10 cellular contexts compared by ENCODE assay signal in the genomic region with DNA sequence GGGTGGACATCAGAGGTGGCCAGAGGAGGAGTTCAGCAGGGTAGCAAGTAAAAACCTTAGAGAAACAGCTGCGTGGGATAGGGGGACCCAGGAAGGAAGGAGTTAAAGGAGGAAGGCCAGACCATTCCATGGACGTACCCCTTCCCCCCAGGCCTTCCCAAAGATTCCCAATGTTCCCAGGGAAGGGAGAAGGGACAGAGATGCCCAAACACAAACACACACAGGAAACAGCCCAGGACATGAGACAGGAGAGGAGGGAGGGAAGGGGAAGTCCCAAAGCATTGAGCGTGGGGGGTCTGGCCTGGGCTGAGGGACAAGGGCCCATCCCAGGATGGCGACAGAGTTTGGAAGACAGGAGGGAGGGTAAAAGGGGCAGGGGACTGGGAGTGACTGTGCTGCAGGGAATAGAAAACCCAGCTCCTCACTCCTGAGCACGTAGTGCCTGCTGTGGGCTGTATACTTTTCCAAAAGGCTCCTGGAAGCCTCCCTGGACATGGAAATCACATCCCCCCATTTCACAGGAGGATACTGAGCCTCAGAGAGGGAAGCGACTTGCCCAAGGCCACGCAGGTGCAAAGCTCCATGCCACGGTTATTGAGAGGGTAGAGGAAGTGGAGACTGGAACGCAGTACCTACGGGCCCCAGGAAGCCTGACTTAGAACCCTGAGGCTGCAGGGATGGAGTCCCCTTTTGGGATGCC. TPM values are rescaled to one million over a fixed set of nuclear protein-coding genes. Genes with fewer than 3 reads are reported as not detected.
DNase-seq lines count a peak whose midpoint lies in the region; ATAC-seq and TF ChIP-seq lines count a peak whose summit lies in the region.
"Had no signal": no experiment of that assay in that cellular context is flagged by ENCODE, and none has a peak within 500 bp of the region (broad histone marks: within the 10 kb centered on the region; RNA-seq: fewer than 3 reads in every experiment).

No MANE protein-coding gene starts in this region.

- ATAC-seq in HG03025 (IDR thresholded peaks at IDR 0.05; ENCODE audit: low FRiP score, unreplicated experiment) = no peak
- ATAC-seq in HG02884 (IDR thresholded peaks at IDR 0.05; ENCODE audit: unreplicated experiment) = no peak
- ATAC-seq in GM21360 (IDR thresholded peaks at IDR 0.05; ENCODE audit: unreplicated experiment) = no peak

- H3K4me1 Mint-ChIP-seq in nephron = peaks cover 10% of the 10 kb centered on the region

- peaks cover 19% of the 10 kb centered on the region for H3K4me1 ChIP-seq in SJSA1 (replicated peaks)

- DNase-seq in AG09309 (ENCODE audit: low read depth) (no peak), SJSA1 (ENCODE audit: low read depth in 1 of 2, low spot score in 2 of 2) (peak; percentile 72 to 80), fibroblast of gingiva (ENCODE audit: low read depth) (peak; percentile 28), globus pallidus (ENCODE audit: low spot score) (no peak)
- DNase-seq: DMS153, NCI-H1694 treated with DMSO at 0.1 percent for 48 hours had no signal

- H3K36me3 ChIP-seq in SJSA1 = peaks cover 59% of the 10 kb centered on the region

- peaks cover 18% of the 10 kb centered on the region for H3K9me3 Mint-ChIP-seq in nephron

- peaks cover 6% of the 10 kb centered on the region for H3K9me3 ChIP-seq in SJSA1 (replicated peaks)

- peaks cover 30% of the 10 kb centered on the region for H3K36me3 Mint-ChIP-seq in nephron (ENCODE audit: low read depth)

- peak overlapping the region; percentile 73 to 85 (median 79) for H3K27ac Mint-ChIP-seq in nephron

- TF ChIP-seq CTCF in AG09309 (IDR thresholded peaks at IDR 0.05; ENCODE audit: control insufficient read depth, insufficient read depth, low read depth, low read length, missing control alignments) = no peak
- TF ChIP-seq CTCF in nephron (IDR thresholded peaks at IDR 0.05; ENCODE audit: unreplicated experiment in 3 of 3) = no peak

- H3K4me3 Mint-ChIP-seq in nephron = peak overlapping the region; percentile 84 to 91 (median 87)

- peaks cover 3% of the 10 kb centered on the region for H3K27me3 Mint-ChIP-seq in nephron (ENCODE audit: low read depth)

- peak overlapping the region; percentile 87 for H3K4me3 ChIP-seq in AG09309 (ENCODE audit: control insufficient read depth, low read depth, low read length)
- H3K4me3 ChIP-seq in SJSA1 = peak overlapping the region; percentile 91

- H3K27me3 ChIP-seq in SJSA1 (replicated peaks) = no peaks in the 10 kb centered on the region

- H3K27ac ChIP-seq in SJSA1 = peak overlapping the region; percentile 98

RNA-seq across cellular contexts. Expression of a gene that starts 1.1 kb away (rescaled TPM):
- 117 and 118 TPM in 2 replicates for total RNA-seq in SJSA1 (2014; rRNA removed; shearing (Covaris generic))

RNA-seq across cellular contexts. Expression of a gene that starts 26.3 kb away (rescaled TPM):
- not detected in 2 replicates for total RNA-seq in SJSA1 (2014; rRNA removed; shearing (Covaris generic))

RNA-seq across cellular contexts. Expression of a gene that starts 59.0 kb away (rescaled TPM):
- not detected in 2 replicates for total RNA-seq in SJSA1 (2014; rRNA removed; shearing (Covaris generic))

Comparison
In these comparisons a context has a peak if more than half of its experiments do, and no peak if none do; other contexts are left out.
1. DNase-seq: peak in SJSA1 (2 of 2) and fibroblast of gingiva (single experiment); none in AG09309 (single experiment) and globus pallidus (single experiment).